In genomic region chr9:20650750-20651299, GRCh38 we compare ENCODE assay signal across 24 cellular contexts.
"Had no signal": no experiment of that assay in that cellular context is flagged by ENCODE, and none has a peak within 500 bp of the region (broad histone marks: within the 10 kb centered on the region; RNA-seq: fewer than 3 reads in every experiment).

No MANE protein-coding gene starts in this region.

- H3K9me3 ChIP-seq: esophagus muscularis mucosa, gastroesophageal sphincter, psoas muscle, right lobe of liver, spleen, tibial artery, upper lobe of left lung, uterus had no signal

- H3K27me3 ChIP-seq: esophagus muscularis mucosa, gastroesophageal sphincter, right lobe of liver, tibial artery, upper lobe of left lung, uterus had no signal

- ATAC-seq: effector memory CD8-positive, alpha-beta T cell; gastroesophageal sphincter; left cardiac atrium; left ventricle myocardium superior; naive thymus-derived CD4-positive, alpha-beta T cell; psoas muscle; stimulated activated memory B cell treated with anti-CD40 and anti-IgM and Interleukin-4, amounts not matched to agents 10 μg/mL and 1 μg/mL and 100 μg/mL, for 72 hours had no signal

- H3K36me3 ChIP-seq: esophagus muscularis mucosa, gastroesophageal sphincter, right lobe of liver, spleen, tibial artery, upper lobe of left lung, uterus had no signal

- DNase-seq: effector memory CD8-positive, alpha-beta T cell; glutamatergic neuron; immature natural killer cell; left cardiac atrium; left ventricle myocardium superior; mesenchymal stem cell; midbrain; naive thymus-derived CD4-positive, alpha-beta T cell; nephron progenitor cell; psoas muscle; retina; right lobe of liver; spleen; stimulated activated CD4-positive, alpha-beta T cell treated with anti-CD3 and anti-CD28 coated beads, Interleukin-15, amount 100 ng/mL, for 24 hours; stimulated activated CD4-positive, alpha-beta T cell treated with anti-CD3 and anti-CD28 coated beads, Interleukin-1b, Interleukin-23, amount 100 ng/mL, for 48 hours; stimulated activated CD4-positive, alpha-beta T cell treated with anti-CD3 and anti-CD28 coated beads, Interleukin-4, amount 100 ng/mL, for 24 hours; tibial artery; upper lobe of left lung; uterus had no signal

- H3K4me3 ChIP-seq: esophagus muscularis mucosa, gastroesophageal sphincter, lung, psoas muscle, right lobe of liver, spleen, tibial artery, upper lobe of left lung, uterus had no signal

- H3K27ac ChIP-seq: epithelial cell of prostate, esophagus muscularis mucosa, gastroesophageal sphincter, psoas muscle, right lobe of liver, spleen, tibial artery, upper lobe of left lung, uterus had no signal

- H3K4me1 ChIP-seq: psoas muscle, right lobe of liver, spleen, tibial artery, upper lobe of left lung, uterus had no signal
